15 cellular contexts compared by ENCODE assay signal in genomic region chr5:173412151-173412550, GRCh38.
DNase-seq lines count a peak whose midpoint lies in the region; ATAC-seq and TF ChIP-seq lines count a peak whose summit lies in the region.
"Had no signal": no experiment of that assay in that cellular context is flagged by ENCODE, and none has a peak within 500 bp of the region (broad histone marks: within the 10 kb centered on the region; RNA-seq: fewer than 3 reads in every experiment).

No MANE protein-coding gene starts in this region.

- H3K36me3 ChIP-seq in Karpas-422 (ENCODE audit: insufficient read depth, low read length), result no peaks in the 10 kb centered on the region
- H3K36me3 ChIP-seq in thyroid gland, result no peaks in the 10 kb centered on the region
- H3K36me3 ChIP-seq: HAP-1 had no signal

- H3K27ac ChIP-seq in Karpas-422 (ENCODE audit: low read length) (no peak overlapping the region), thyroid gland (peak overlapping the region; percentile 87 to 98 (median 89))
- H3K27ac ChIP-seq: 22Rv1, A549, BLaER1, GM23248 had no signal

- TF ChIP-seq CTCF in thyroid gland (IDR thresholded peaks at IDR 0.05) (no peak), omental fat pad (IDR thresholded peaks at IDR 0.05) (no peak)

- H3K79me2 ChIP-seq in Karpas-422 (ENCODE audit: low read length), result no peaks in the 10 kb centered on the region

- no peak overlapping the region for H3K4me2 ChIP-seq in Karpas-422 (ENCODE audit: low read depth, low read length, poor library complexity, severe bottlenecking)
- H3K4me2 ChIP-seq: A549, BLaER1 had no signal

- no peaks in the 10 kb centered on the region for H3K27me3 ChIP-seq in Karpas-422 (ENCODE audit: low read length)
- H3K27me3 ChIP-seq in thyroid gland, result no peaks in the 10 kb centered on the region
- H3K27me3 ChIP-seq: BLaER1 had no signal

- no peak for ATAC-seq in omental fat pad (ENCODE audit: low FRiP score)
- ATAC-seq: A549, HepG2 had no signal

- TF ChIP-seq POLR2A in thyroid gland (IDR thresholded peaks at IDR 0.05), result no peak

- no peak overlapping the region for H2AFZ ChIP-seq in Karpas-422 (ENCODE audit: low read length)
- H2AFZ ChIP-seq: GM23248 had no signal

- no peaks in the 10 kb centered on the region for H3K9me3 ChIP-seq in Karpas-422 (ENCODE audit: low read length)
- H3K9me3 ChIP-seq in thyroid gland, result no peaks in the 10 kb centered on the region
- H3K9me3 ChIP-seq: A549, HAP-1 had no signal

- DNase-seq in ACHN (peak; percentile 88), Karpas-422 (peak; percentile 42), islet precursor cell (peak; percentile 27), thyroid gland (no peak), activated gamma-delta T cell treated with Interleukin-2 at 50 U/mL for 16 hours (no peak), omental fat pad (ENCODE audit: low spot score) (no peak), SIG-M5 treated with dmso at 0.1 percent for 504 hours (lab: John Stamatoyannopoulos, UW; ENCODE audit: unreplicated experiment) (no peak)
- DNase-seq: Calu3; CD4-positive, alpha-beta memory T cell; GM23248 had no signal

- H3K9ac ChIP-seq in Karpas-422 (ENCODE audit: low read length), result no peak overlapping the region
- H3K9ac ChIP-seq: BLaER1, GM23248 had no signal

- H3K4me3 ChIP-seq in Karpas-422 (ENCODE audit: low read length), result no peak overlapping the region
- no peak overlapping the region for H3K4me3 ChIP-seq in thyroid gland (replicated peaks in 1 of 3)
- H3K4me3 ChIP-seq: A549, BLaER1, GM23248, HAP-1 had no signal

- in situ Hi-C loops in ACHN (cut with HindIII; ENCODE audit: low pct_ligation_motif_present, low pct_unique_long_range_greater_than_20kb, low sequenced_read_pairs), result no loop called here

- H3K4me1 ChIP-seq in Karpas-422 (ENCODE audit: low read length), result no peaks in the 10 kb centered on the region
- peaks cover 36 to 45% of the 10 kb centered on the region in 2 donors for H3K4me1 ChIP-seq in thyroid gland
- H3K4me1 ChIP-seq: A549, HAP-1 had no signal

- no peaks in the 10 kb centered on the region for H3K9me2 ChIP-seq in Karpas-422 (replicated peaks; ENCODE audit: insufficient read depth, low read length)

- no peaks in the 10 kb centered on the region for H4K20me1 ChIP-seq in Karpas-422 (ENCODE audit: insufficient read depth, low read depth, low read length)
- H4K20me1 ChIP-seq: BLaER1 had no signal

- intact Hi-C loops in thyroid gland (cut with DNase I), result no loop called here

- 69 to 74% methylated on average over 6 of the region's 6 CpGs for WGBS in thyroid gland, 2 donors

Comparison
In these comparisons a context has a peak if more than half of its experiments do, and no peak if none do; other contexts are left out.
1. DNase-seq: peak in ACHN (single experiment), Karpas-422 (single experiment) and islet precursor cell (single experiment); none in thyroid gland (0 of 2), activated gamma-delta T cell treated with Interleukin-2 at 50 U/mL for 16 hours (single experiment), omental fat pad (single experiment) and SIG-M5 treated with dmso at 0.1 percent for 504 hours (single experiment).